Comparison of ENCODE assay signal across 16 cellular contexts in genomic region chr2:39481611-39482010, GRCh38. TPM values are rescaled to one million over a fixed set of nuclear protein-coding genes. Genes with fewer than 3 reads are reported as not detected.
DNase-seq lines count a peak whose midpoint lies in the region; ATAC-seq and TF ChIP-seq lines count a peak whose summit lies in the region.
"Had no signal": no experiment of that assay in that cellular context is flagged by ENCODE, and none has a peak within 500 bp of the region (broad histone marks: within the 10 kb centered on the region; RNA-seq: fewer than 3 reads in every experiment).

No MANE protein-coding gene starts in this region.

- H3K4me1 Mint-ChIP-seq in stimulated activated memory B cell treated with anti-CD40 and anti-IgM and Interleukin-4, amounts not matched to agents 10 μg/mL and 1 μg/mL and 100 μg/mL, for 72 hours: peaks cover 16% of the 10 kb centered on the region

- H3K27ac Mint-ChIP-seq in stimulated activated memory B cell treated with anti-CD40 and anti-IgM and Interleukin-4, amounts not matched to agents 10 μg/mL and 1 μg/mL and 100 μg/mL, for 72 hours: no peak overlapping the region
- H3K27ac Mint-ChIP-seq: activated naive CD4-positive, alpha-beta T cell treated with anti-CD3 and anti-CD28 coated beads for 36 hours had no signal

- POLR2A ChIA-PET in GM10248 (lab: Yijun Ruan, JAX): no interaction called here

- CTCF ChIA-PET in GM10248 (lab: Yijun Ruan, JAX): no interaction called here

- peaks cover 10% of the 10 kb centered on the region for H3K27me3 Mint-ChIP-seq in stimulated activated memory B cell treated with anti-CD40 and anti-IgM and Interleukin-4, amounts not matched to agents 10 μg/mL and 1 μg/mL and 100 μg/mL, for 72 hours

- H3K9me3 Mint-ChIP-seq in stimulated activated memory B cell treated with anti-CD40 and anti-IgM and Interleukin-4, amounts not matched to agents 10 μg/mL and 1 μg/mL and 100 μg/mL, for 72 hours: peaks cover 5% of the 10 kb centered on the region

- no peaks in the 10 kb centered on the region for H3K27me3 ChIP-seq in adipocyte (replicated peaks; ENCODE audit: control insufficient read depth, insufficient read depth, low read length)
- H3K27me3 ChIP-seq: heart left ventricle, uterus had no signal

- no peak overlapping the region for H3K9ac ChIP-seq in adipocyte (ENCODE audit: low read length)
- H3K9ac ChIP-seq: BLaER1 treated with 17β-estradiol and CSF1 and Interleukin-3, amounts not matched to agents 10 nM and 100 nM had no signal

- H3K4me1 ChIP-seq in adipocyte (ENCODE audit: control insufficient read depth, insufficient read depth, low read length): peaks cover 32% of the 10 kb centered on the region
- H3K4me1 ChIP-seq: uterus had no signal

- TF ChIP-seq CTCF in GM10248 (IDR thresholded peaks at IDR 0.05; ENCODE audit: control extremely low read depth, extremely low read depth, low read depth, missing control alignments): no peak

- H3K4me3 ChIP-seq in adipocyte (ENCODE audit: low read length): no peak overlapping the region
- H3K4me3 ChIP-seq: BLaER1 treated with 17β-estradiol and CSF1 and Interleukin-3, amounts not matched to agents 10 nM and 100 nM; heart left ventricle; uterus had no signal

- intact Hi-C loops in cardiac septum (cut with DNase I): no loop called here

- peak; percentile 51 for DNase-seq in AG08395 (ENCODE audit: low spot score)
- DNase-seq in HPDE6-E6E7 (ENCODE audit: extremely low spot score): peak; percentile 38
- DNase-seq in adipocyte (ENCODE audit: low read depth): peak; percentile 68
- DNase-seq in iPS-NIHi11 (ENCODE audit: low spot score): peak; percentile 26
- DNase-seq in cardiac septum (ENCODE audit: low spot score): no peak
- DNase-seq in GM10248 (ENCODE audit: extremely low spot score): no peak
- DNase-seq: activated naive CD4-positive, alpha-beta T cell treated with anti-CD3 and anti-CD28 coated beads for 36 hours; cortex of kidney; heart left ventricle; mesendoderm; NCI-H1694 treated with DMSO at 0.1 percent for 48 hours; T1000; uterus had no signal

- no peaks in the 10 kb centered on the region for H3K36me3 Mint-ChIP-seq in stimulated activated memory B cell treated with anti-CD40 and anti-IgM and Interleukin-4, amounts not matched to agents 10 μg/mL and 1 μg/mL and 100 μg/mL, for 72 hours

- peaks cover 4% of the 10 kb centered on the region for H3K36me3 ChIP-seq in adipocyte (ENCODE audit: control insufficient read depth, insufficient read depth, low read length, severe bottlenecking)
- H3K36me3 ChIP-seq: uterus had no signal

- no peaks in the 10 kb centered on the region for H3K9me3 ChIP-seq in adipocyte (ENCODE audit: control insufficient read depth, low read length)
- H3K9me3 ChIP-seq: heart left ventricle, uterus had no signal

- no peak overlapping the region for H3K4me3 Mint-ChIP-seq in stimulated activated memory B cell treated with anti-CD40 and anti-IgM and Interleukin-4, amounts not matched to agents 10 μg/mL and 1 μg/mL and 100 μg/mL, for 72 hours
- H3K4me3 Mint-ChIP-seq: activated naive CD4-positive, alpha-beta T cell treated with anti-CD3 and anti-CD28 coated beads for 36 hours had no signal

- ATAC-seq in stimulated activated memory B cell treated with anti-CD40 and anti-IgM and Interleukin-4, amounts not matched to agents 10 μg/mL and 1 μg/mL and 100 μg/mL, for 72 hours: no peak
- ATAC-seq in HG03280 (IDR thresholded peaks at IDR 0.05; ENCODE audit: unreplicated experiment): no peak
- ATAC-seq: heart left ventricle had no signal

RNA-seq across cellular contexts. Expression of gene MAP4K3, which starts 44.5 kb away (rescaled TPM):
- total RNA-seq in cardiac septum: 40.0 TPM

Comparison
In these comparisons a context has a peak if more than half of its experiments do, and no peak if none do; other contexts are left out.
1. DNase-seq: peak in AG08395 (single experiment), HPDE6-E6E7 (single experiment), adipocyte (single experiment) and iPS-NIHi11 (single experiment); none in cardiac septum (single experiment) and GM10248 (single experiment).